ENCODE assay signal across 23 cellular contexts in the genomic region with DNA sequence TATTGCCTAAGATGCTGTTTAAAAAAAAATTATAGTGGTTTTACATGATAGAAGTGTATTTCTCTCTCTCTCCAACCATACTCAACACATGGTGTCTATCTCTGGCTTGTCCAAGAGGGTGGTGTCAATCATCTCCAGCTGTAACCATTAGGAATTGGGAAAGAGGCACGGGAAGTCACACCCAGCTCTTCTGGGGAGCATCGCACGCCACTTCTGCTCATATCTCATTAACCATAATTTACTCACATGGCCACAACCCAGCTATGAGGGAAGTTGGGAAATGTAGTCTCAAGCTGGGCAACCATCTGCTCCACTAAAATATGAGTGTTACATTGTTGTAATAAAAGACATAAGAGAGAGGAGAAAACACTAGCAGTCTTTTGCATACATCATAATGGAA. TPM values are rescaled to one million over a fixed set of nuclear protein-coding genes. Genes with fewer than 3 reads are reported as not detected.
DNase-seq lines count a peak whose midpoint lies in the region; ATAC-seq, FAIRE-seq and TF ChIP-seq lines count a peak whose summit lies in the region.
"Had no signal": no experiment of that assay in that cellular context is flagged by ENCODE, and none has a peak within 500 bp of the region (broad histone marks: within the 10 kb centered on the region; RNA-seq: fewer than 3 reads in every experiment).

No MANE protein-coding gene starts in this region.

- H3K9ac ChIP-seq in keratinocyte (ENCODE audit: control insufficient read depth, extremely low read depth, insufficient read depth, low read length): no peak overlapping the region

- no peak for TF ChIP-seq CTCF in keratinocyte (optimal IDR thresholded peaks at IDR 0.05 in 1 of 3, IDR thresholded peaks at IDR 0.05 in 1 of 3, conservative IDR thresholded peaks at IDR 0.05 in 1 of 3; ENCODE audit: extremely low read depth in 1 of 3, insufficient read depth in 2 of 3, low read length in 3 of 3)

- no peak overlapping the region for H3K4me2 ChIP-seq in keratinocyte (ENCODE audit: control insufficient read depth, extremely low read depth, insufficient read depth, low read depth, low read length)

- FAIRE-seq in keratinocyte (lab: Jason Lieb, UNC): no peak

- no peaks in the 10 kb centered on the region for H3K9me3 Mint-ChIP-seq in activated T-helper 2 cell treated with anti-CD3 and anti-CD28 coated beads, Interferon-gamma antibody, Interleukin-2, Interleukin-4, amounts not matched to agents 10 μg/mL and 5 μg/mL and 100 μg/mL, durations not matched to agents 14 hours and 24 hours and 36 hours

- peak overlapping the region; percentile 77 for H3K27ac ChIP-seq in keratinocyte (ENCODE audit: control insufficient read depth, insufficient read depth, low read length)
- H3K27ac ChIP-seq: cardiac muscle cell, heart right ventricle, left lung had no signal

- H3K27me3 ChIP-seq in keratinocyte (ENCODE audit: control insufficient read depth, extremely low read depth, insufficient read depth, low read length): no peaks in the 10 kb centered on the region
- H3K27me3 ChIP-seq: cardiac muscle cell, heart right ventricle, left lung had no signal

- H3K9me3 ChIP-seq in keratinocyte (ENCODE audit: control insufficient read depth, low read depth, low read length): no peaks in the 10 kb centered on the region
- H3K9me3 ChIP-seq: heart right ventricle, left lung had no signal

- H3K4me3 Mint-ChIP-seq in activated T-helper 2 cell treated with anti-CD3 and anti-CD28 coated beads, Interferon-gamma antibody, Interleukin-2, Interleukin-4, amounts not matched to agents 10 μg/mL and 5 μg/mL and 100 μg/mL, durations not matched to agents 14 hours and 24 hours and 36 hours (ENCODE audit: low read depth): no peak overlapping the region
- H3K4me3 Mint-ChIP-seq: activated T-cell treated with anti-CD3 and anti-CD28 coated beads, Interleukin-2, amount 50 U/mL, for 72 hours; dendritic cell treated with granulocyte-macrophage colony-stimulating factor and Interleukin-4, amounts not matched to agents 40 ng/mL and 50 ng/mL, for 4 days; type B pancreatic cell had no signal

- no peaks in the 10 kb centered on the region for H4K20me1 ChIP-seq in keratinocyte (ENCODE audit: control insufficient read depth, extremely low read depth, insufficient read depth, low read length)

- H3K36me3 Mint-ChIP-seq in activated T-helper 2 cell treated with anti-CD3 and anti-CD28 coated beads, Interferon-gamma antibody, Interleukin-2, Interleukin-4, amounts not matched to agents 10 μg/mL and 5 μg/mL and 100 μg/mL, durations not matched to agents 14 hours and 24 hours and 36 hours (ENCODE audit: low read depth): no peaks in the 10 kb centered on the region
- H3K36me3 Mint-ChIP-seq: type B pancreatic cell had no signal

- intact Hi-C loops in activated T-helper 2 cell treated with anti-CD3 and anti-CD28 coated beads, Interferon-gamma antibody, Interleukin-2, Interleukin-4, amounts not matched to agents 10 μg/mL and 5 μg/mL and 100 μg/mL, durations not matched to agents 14 hours and 24 hours and 36 hours (cut with micrococcal nuclease): no loop called here

- H3K79me2 ChIP-seq in keratinocyte (ENCODE audit: control insufficient read depth, insufficient read depth, low read length): no peaks in the 10 kb centered on the region

- no peaks in the 10 kb centered on the region for H3K36me3 ChIP-seq in keratinocyte (ENCODE audit: control insufficient read depth in 2 of 2, extremely low read depth in 1 of 2, insufficient read depth in 2 of 2, low read length in 2 of 2)
- H3K36me3 ChIP-seq: cardiac muscle cell, heart right ventricle, left lung had no signal

- no peak for ATAC-seq in GM21528 (IDR thresholded peaks at IDR 0.05; ENCODE audit: low FRiP score, unreplicated experiment)
- ATAC-seq in HG02870 (IDR thresholded peaks at IDR 0.05; ENCODE audit: unreplicated experiment): no peak
- ATAC-seq: activated T-cell treated with anti-CD3 and anti-CD28 coated beads, Interleukin-2, amount 50 U/mL, for 72 hours; HCT116; heart right ventricle; left lung; sciatic nerve had no signal

- H2AFZ ChIP-seq in keratinocyte (ENCODE audit: control insufficient read depth, low read length): no peak overlapping the region

- no peak overlapping the region for H3K4me3 ChIP-seq in keratinocyte (ENCODE audit: control insufficient read depth in 2 of 3, extremely low read depth in 1 of 3, insufficient read depth in 2 of 3, low read depth in 1 of 3, low read length in 3 of 3)
- H3K4me3 ChIP-seq: cardiac muscle cell, heart right ventricle, left lung had no signal

- H3K27ac Mint-ChIP-seq in activated T-helper 2 cell treated with anti-CD3 and anti-CD28 coated beads, Interferon-gamma antibody, Interleukin-2, Interleukin-4, amounts not matched to agents 10 μg/mL and 5 μg/mL and 100 μg/mL, durations not matched to agents 14 hours and 24 hours and 36 hours: no peak overlapping the region
- H3K27ac Mint-ChIP-seq: activated T-cell treated with anti-CD3 and anti-CD28 coated beads, Interleukin-2, amount 50 U/mL, for 72 hours; dendritic cell treated with granulocyte-macrophage colony-stimulating factor and Interleukin-4, amounts not matched to agents 40 ng/mL and 50 ng/mL, for 4 days; type B pancreatic cell had no signal

- peak; percentile 74 for DNase-seq in DMS 273 treated with DMSO at 0.1 percent for 48 hours (lab: John Stamatoyannopoulos, UW)
- peak; percentile 73 for DNase-seq in NCI-H1694 (lab: John Stamatoyannopoulos, UW)
- DNase-seq in OCI-M1 (lab: John Stamatoyannopoulos, UW): peak; percentile 53
- DNase-seq in keratinocyte (ENCODE audit: low read depth, low spot score): no peak
- DNase-seq in activated T-helper 2 cell treated with anti-CD3 and anti-CD28 coated beads, Interferon-gamma antibody, Interleukin-2, Interleukin-4, amounts not matched to agents 10 μg/mL and 5 μg/mL and 100 μg/mL, durations not matched to agents 14 hours and 24 hours and 36 hours (ENCODE audit: low spot score): no peak
- no peak for DNase-seq in hippocampal formation (lab: John Stamatoyannopoulos, UW)
- DNase-seq: activated naive CD4-positive, alpha-beta T cell treated with anti-CD3 and anti-CD28 coated beads, Interleukin-2, amount 50 U/mL, for 16 hours; activated T-cell treated with anti-CD3 and anti-CD28 coated beads, Interleukin-2, amount 50 U/mL, for 72 hours; heart right ventricle; KG1; left lung; NCI-H1092; NCI-H526; SHP77 treated with DMSO at 0.1 percent for 48 hours; stimulated activated CD4-positive, alpha-beta T cell treated with anti-CD3 and anti-CD28 coated beads, Interleukin-15, amount 100 ng/mL, for 24 hours; stimulated activated CD8-positive, alpha-beta memory T cell treated with anti-CD3 and anti-CD28 coated beads, Interleukin-4, amount 100 ng/mL, for 48 hours had no signal

- no peaks in the 10 kb centered on the region for H3K9me1 ChIP-seq in keratinocyte (ENCODE audit: control insufficient read depth, extremely low read depth, insufficient read depth, low read length)

- H3K27me3 Mint-ChIP-seq in activated T-helper 2 cell treated with anti-CD3 and anti-CD28 coated beads, Interferon-gamma antibody, Interleukin-2, Interleukin-4, amounts not matched to agents 10 μg/mL and 5 μg/mL and 100 μg/mL, durations not matched to agents 14 hours and 24 hours and 36 hours (ENCODE audit: low read depth): no peaks in the 10 kb centered on the region
- H3K27me3 Mint-ChIP-seq: dendritic cell treated with granulocyte-macrophage colony-stimulating factor and Interleukin-4, amounts not matched to agents 40 ng/mL and 50 ng/mL, for 4 days had no signal

- H3K4me1 Mint-ChIP-seq in activated T-helper 2 cell treated with anti-CD3 and anti-CD28 coated beads, Interferon-gamma antibody, Interleukin-2, Interleukin-4, amounts not matched to agents 10 μg/mL and 5 μg/mL and 100 μg/mL, durations not matched to agents 14 hours and 24 hours and 36 hours (ENCODE audit: low read depth): no peaks in the 10 kb centered on the region

- peaks cover 43% of the 10 kb centered on the region for H3K4me1 ChIP-seq in keratinocyte (ENCODE audit: control insufficient read depth, extremely low read depth, insufficient read depth, low read length)
- H3K4me1 ChIP-seq: heart right ventricle, left lung had no signal

- dilution Hi-C loops in keratinocyte (cut with MboI; ENCODE audit: extremely low pct_ligation_motif_present, low sequenced_read_pairs): no loop called here

RNA-seq across cellular contexts. Expression of a gene that starts 30.4 kb away (rescaled TPM):
- polyA plus RNA-seq in keratinocyte: 1.1 to 2.3 TPM (median 1.4 TPM) in 3 replicates
- polyA plus RNA-seq in keratinocyte (2011; ENCODE audit: low read depth): 2.7 TPM
- 1.6 TPM in 2 replicates for polyA plus RNA-seq in keratinocyte (2011; cell fraction: cytosol; rRNA removed)
- 2.5 and 2.8 TPM in 2 replicates for polyA plus RNA-seq in keratinocyte (2011; cell fraction: nucleus; rRNA removed)
- polyA plus RNA-seq in keratinocyte (2012; ENCODE audit: low replicate concordance): 1.3 and 6.5 TPM in 2 replicates
- polyA minus RNA-seq in keratinocyte: 4.2 to 8.8 TPM (median 7.3 TPM) in 3 replicates
- polyA minus RNA-seq in keratinocyte (2011; cell fraction: cytosol; rRNA and poly(A)+ RNA removed): 1.3 TPM
- 3.8 and 8.9 TPM in 2 replicates for polyA minus RNA-seq in keratinocyte (2011; cell fraction: nucleus; rRNA and poly(A)+ RNA removed)
- total RNA-seq in activated T-helper 2 cell treated with anti-CD3 and anti-CD28 coated beads, Interferon-gamma antibody, Interleukin-2, Interleukin-4, amounts not matched to agents 10 μg/mL and 5 μg/mL and 100 μg/mL, durations not matched to agents 14 hours and 24 hours and 36 hours: 19.8 and 23.0 TPM in 2 replicates

Comparison
In these comparisons a context has a peak if more than half of its experiments do, and no peak if none do; other contexts are left out.
1. DNase-seq: peak in DMS 273 treated with DMSO at 0.1 percent for 48 hours (single experiment), NCI-H1694 (single experiment) and OCI-M1 (single experiment); none in keratinocyte (single experiment), activated T-helper 2 cell treated with anti-CD3 and anti-CD28 coated beads, Interferon-gamma antibody, Interleukin-2, Interleukin-4, amounts not matched to agents 10 μg/mL and 5 μg/mL and 100 μg/mL, durations not matched to agents 14 hours and 24 hours and 36 hours (single experiment) and hippocampal formation (0 of 2).